Comparison of ENCODE assay signal across 12 cellular contexts in the genomic region with DNA sequence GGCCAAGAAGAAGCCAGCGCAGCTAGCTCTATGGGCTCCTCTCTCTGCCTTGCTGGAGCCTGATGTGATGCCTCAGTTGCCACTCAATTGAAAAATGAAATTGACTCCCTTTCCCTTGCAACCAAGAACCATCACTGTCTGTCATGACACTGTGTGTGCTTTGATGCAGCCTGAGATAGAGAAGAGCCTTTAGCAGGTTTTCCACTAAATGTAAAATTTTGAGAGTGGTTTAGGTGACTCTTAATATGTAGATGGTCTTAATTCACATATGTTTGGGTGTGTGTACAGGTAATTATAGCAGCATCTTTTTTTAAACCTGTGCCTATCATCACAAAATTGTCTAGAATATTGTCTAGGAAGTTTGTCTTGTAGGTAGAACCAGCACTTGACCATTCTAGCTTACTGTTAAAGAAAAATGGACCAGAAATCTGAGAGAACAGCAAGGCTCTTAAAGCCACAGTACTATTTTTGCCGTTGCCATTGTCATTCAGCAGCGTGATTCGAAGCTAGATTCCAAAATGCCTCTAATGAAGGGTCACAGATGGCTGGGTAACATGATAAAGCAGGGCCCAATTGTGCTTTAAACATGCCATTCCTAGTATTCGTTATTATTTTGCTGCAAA. TPM values are rescaled to one million over a fixed set of nuclear protein-coding genes. Genes with fewer than 3 reads are reported as not detected.
DNase-seq lines count a peak whose midpoint lies in the region; TF ChIP-seq lines count a peak whose summit lies in the region.
"Had no signal": no experiment of that assay in that cellular context is flagged by ENCODE, and none has a peak within 500 bp of the region (broad histone marks: within the 10 kb centered on the region; RNA-seq: fewer than 3 reads in every experiment).

No MANE protein-coding gene starts in this region.

- DNase-seq in T-helper 1 cell (no peak), NT2/D1 (ENCODE audit: low read depth, low spot score) (no peak), epithelial cell of proximal tubule (ENCODE audit: low read depth) (no peak), retinal pigment epithelial cell (ENCODE audit: low read depth) (no peak), MV-4-11 (lab: John Stamatoyannopoulos, UW) (no peak), retina (no peak), posterior vena cava (ENCODE audit: low spot score) (no peak)
- DNase-seq: BE2C, foreskin melanocyte, SW 1271 had no signal

- H3K27ac Mint-ChIP-seq in T-helper 1 cell treated with Interleukin-12 subunit alpha and Interleukin-12 subunit beta and Interleukin-4 antibody, amounts not matched to agents 30 μg/mL and 1 μg/mL, for 36 hours = no peak overlapping the region

- no peaks in the 10 kb centered on the region for H3K9me3 ChIP-seq in NT2/D1 (ENCODE audit: insufficient read depth, low read length)
- H3K9me3 ChIP-seq: BE2C had no signal

- intact Hi-C loops in posterior vena cava (cut with DNase I) = no loop called here

- TF ChIP-seq CTCF in epithelial cell of proximal tubule (conservative IDR thresholded peaks at IDR 0.05; ENCODE audit: low read depth, low read length) = no peak
- TF ChIP-seq CTCF in retinal pigment epithelial cell (conservative IDR thresholded peaks at IDR 0.05; ENCODE audit: low read depth, low read length) = no peak

- peaks cover 5% of the 10 kb centered on the region for H3K36me3 Mint-ChIP-seq in T-helper 1 cell treated with Interleukin-12 subunit alpha and Interleukin-12 subunit beta and Interleukin-4 antibody, amounts not matched to agents 30 μg/mL and 1 μg/mL, for 36 hours (ENCODE audit: low read depth)

- no peaks in the 10 kb centered on the region for H3K36me3 ChIP-seq in NT2/D1 (ENCODE audit: insufficient read depth, insufficient read length, low read length)
- H3K36me3 ChIP-seq: BE2C had no signal

- H3K4me3 ChIP-seq in NT2/D1 (ENCODE audit: insufficient read length, low read depth) (peak overlapping the region; percentile 65), epithelial cell of proximal tubule (ENCODE audit: low read depth, low read length) (peak overlapping the region; percentile 71), retinal pigment epithelial cell (ENCODE audit: low read length) (peak overlapping the region; percentile 80)

- no peaks in the 10 kb centered on the region for H3K9me3 Mint-ChIP-seq in T-helper 1 cell treated with Interleukin-12 subunit alpha and Interleukin-12 subunit beta and Interleukin-4 antibody, amounts not matched to agents 30 μg/mL and 1 μg/mL, for 36 hours

- peaks cover 54% of the 10 kb centered on the region for H3K27me3 Mint-ChIP-seq in T-helper 1 cell treated with Interleukin-12 subunit alpha and Interleukin-12 subunit beta and Interleukin-4 antibody, amounts not matched to agents 30 μg/mL and 1 μg/mL, for 36 hours (ENCODE audit: low read depth)

- peak overlapping the region; percentile 43 for H3K4me3 Mint-ChIP-seq in T-helper 1 cell treated with Interleukin-12 subunit alpha and Interleukin-12 subunit beta and Interleukin-4 antibody, amounts not matched to agents 30 μg/mL and 1 μg/mL, for 36 hours

- peaks cover 10% of the 10 kb centered on the region for H3K4me1 Mint-ChIP-seq in T-helper 1 cell treated with Interleukin-12 subunit alpha and Interleukin-12 subunit beta and Interleukin-4 antibody, amounts not matched to agents 30 μg/mL and 1 μg/mL, for 36 hours (ENCODE audit: low read depth)

- H3K27me3 ChIP-seq in NT2/D1 (ENCODE audit: insufficient read depth, insufficient read length) = peaks cover 56% of the 10 kb centered on the region

- H3K9ac ChIP-seq in NT2/D1 (ENCODE audit: insufficient read length, low read depth) = no peak overlapping the region

- peaks cover 3% of the 10 kb centered on the region for H3K4me1 ChIP-seq in NT2/D1 (ENCODE audit: insufficient read depth, insufficient read length)
- H3K4me1 ChIP-seq: BE2C had no signal

RNA-seq across cellular contexts. Expression of a gene that starts 1.3 kb away (rescaled TPM):
- 7.8 and 9.5 TPM in 2 replicates for total RNA-seq in epithelial cell of proximal tubule
- 1 to 10 TPM; 1.3 to 2.0 TPM for total RNA-seq in posterior vena cava

RNA-seq across cellular contexts. Expression of a gene that starts 55.2 kb away (rescaled TPM):
- total RNA-seq in epithelial cell of proximal tubule (not detected in 2 replicates), posterior vena cava (not detected)
- total RNA-seq: sciatic nerve had no signal

RNA-seq across cellular contexts. Expression of a gene that starts 55.8 kb away (rescaled TPM):
- 65.6 and 68.0 TPM in 2 replicates for total RNA-seq in epithelial cell of proximal tubule
- 10 to 100 TPM in 1 of 2 donors, 1 to 10 TPM in 1; 8.8 to 14.7 TPM for total RNA-seq in posterior vena cava
